28 cellular contexts compared by ENCODE assay signal in the genomic region with DNA sequence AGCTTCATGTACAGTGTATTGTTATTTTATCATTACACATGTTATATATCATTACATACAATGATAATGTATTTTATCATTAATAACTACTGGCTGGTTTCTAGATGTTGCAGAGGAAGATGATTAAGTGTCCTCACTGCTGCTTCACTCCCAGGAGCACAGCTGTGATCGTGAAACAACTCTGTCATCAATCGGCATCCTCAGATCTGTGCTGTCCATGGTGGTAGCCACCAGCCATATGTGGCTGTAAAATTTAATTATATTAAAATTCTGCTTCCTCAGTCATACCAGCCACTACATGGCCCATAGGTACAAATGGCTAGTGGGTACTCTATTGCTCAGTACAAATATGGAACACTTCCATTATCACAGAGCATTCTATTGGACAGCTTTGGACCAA.
"Had no signal": no experiment of that assay in that cellular context is flagged by ENCODE, and none has a peak within 500 bp of the region (broad histone marks: within the 10 kb centered on the region; RNA-seq: fewer than 3 reads in every experiment).

No MANE protein-coding gene starts in this region.

- DNase-seq: colonic mucosa; effector CD8-positive, alpha-beta T cell; endodermal cell; foreskin keratinocyte; heart right ventricle; hippocampal formation; left cardiac atrium; left lung; mesendoderm; midbrain; naive thymus-derived CD4-positive, alpha-beta T cell; stimulated activated CD4-positive, alpha-beta T cell treated with anti-CD3 and anti-CD28 coated beads, Interleukin-2, amount 100 ng/mL, for 24 hours; stimulated activated CD4-positive, alpha-beta T cell treated with anti-CD3 and anti-CD28 coated beads, Interleukin-4, amount 100 ng/mL, for 24 hours; stimulated activated naive CD8-positive, alpha-beta T cell treated with anti-CD3 and anti-CD28 coated beads, Interleukin-15, Interleukin-2, amounts not matched to agents 100 U/mL and 50 U/mL, for 24 hours; substantia nigra; testis; tibial artery had no signal

- H3K4me3 ChIP-seq: colonic mucosa, gastroesophageal sphincter, heart right ventricle, left lung, neural progenitor cell, prostate gland, right atrium auricular region, testis, tibial artery had no signal

- H3K4me3 Mint-ChIP-seq: dendritic cell treated with granulocyte-macrophage colony-stimulating factor and Interleukin-4, amounts not matched to agents 40 ng/mL and 50 ng/mL, for 4 days; endodermal cell; naive thymus-derived CD4-positive, alpha-beta T cell; nephron; neural progenitor cell; stimulated activated effector memory CD8-positive, alpha-beta T cell treated with anti-CD3 and anti-CD28 coated beads, Interleukin-12 subunit alpha, Interleukin-12 subunit beta, amount 100 ng/mL, for 72 hours; type B pancreatic cell had no signal

- H3K9me3 ChIP-seq: colonic mucosa, gastroesophageal sphincter, prostate gland, right atrium auricular region, testis, tibial artery had no signal

- H3K4me1 ChIP-seq: colonic mucosa, neural progenitor cell, prostate gland, right atrium auricular region, testis, tibial artery had no signal

- H3K9me3 Mint-ChIP-seq: endodermal cell, nephron, neural progenitor cell, type B pancreatic cell had no signal

- H3K27ac Mint-ChIP-seq: dendritic cell treated with granulocyte-macrophage colony-stimulating factor and Interleukin-4, amounts not matched to agents 40 ng/mL and 50 ng/mL, for 4 days; endodermal cell; nephron; neural progenitor cell; stimulated activated effector memory CD8-positive, alpha-beta T cell treated with anti-CD3 and anti-CD28 coated beads, Interleukin-12 subunit alpha, Interleukin-12 subunit beta, amount 100 ng/mL, for 72 hours; type B pancreatic cell had no signal

- H3K27ac ChIP-seq: colonic mucosa, epithelial cell of prostate, foreskin keratinocyte, gastroesophageal sphincter, heart right ventricle, left lung, neural progenitor cell, prostate gland, right atrium auricular region, testis, tibial artery had no signal

- ATAC-seq: esophagus mucosa; foreskin keratinocyte; gastroesophageal sphincter; heart right ventricle; left cardiac atrium; left lung; naive thymus-derived CD4-positive, alpha-beta T cell; sciatic nerve; stimulated activated effector memory CD8-positive, alpha-beta T cell treated with anti-CD3 and anti-CD28 coated beads, Interleukin-12 subunit alpha, Interleukin-12 subunit beta, amount 100 ng/mL, for 72 hours; stimulated activated naive CD8-positive, alpha-beta T cell treated with anti-CD3 and anti-CD28 coated beads, Interleukin-15, Interleukin-2, amounts not matched to agents 100 U/mL and 50 U/mL, for 24 hours had no signal

- H3K27me3 Mint-ChIP-seq: naive thymus-derived CD4-positive, alpha-beta T cell had no signal

- H3K36me3 Mint-ChIP-seq: neural progenitor cell; stimulated activated effector memory CD8-positive, alpha-beta T cell treated with anti-CD3 and anti-CD28 coated beads, Interleukin-12 subunit alpha, Interleukin-12 subunit beta, amount 100 ng/mL, for 72 hours; type B pancreatic cell had no signal

- H3K27me3 ChIP-seq: colonic mucosa, foreskin keratinocyte, gastroesophageal sphincter, heart right ventricle, left lung, neural progenitor cell, right atrium auricular region, testis, tibial artery had no signal

- H3K36me3 ChIP-seq: colonic mucosa, gastroesophageal sphincter, heart right ventricle, left lung, neural progenitor cell, prostate gland, right atrium auricular region, tibial artery had no signal
